ENCODE assay signal across 2 cellular contexts in genomic region chr5:89253931-89254330, GRCh38.
TF ChIP-seq lines count a peak whose summit lies in the region.

No MANE protein-coding gene starts in this region.

TF ChIP-seq in SK-N-SH, 30 proteins besides CTCF, POLR2A, EP300 and RAD21 (continued from another document):
- TF ChIP-seq ELF1 (IDR thresholded peaks at IDR 0.05) (no peak), TEAD4 (IDR thresholded peaks at IDR 0.05; ENCODE audit: borderline replicate concordance, insufficient read depth) (no peak), JUND (IDR thresholded peaks at IDR 0.05) (no peak)

TF ChIP-seq in SK-N-SH treated with all-trans-retinoic acid at 6 μM for 48 hours, 23 proteins besides CTCF, POLR2A, EP300 and RAD21 (continued from another document):
- no peak for TF ChIP-seq TSHZ2 (CRISPR knock-in tag; IDR thresholded peaks at IDR 0.05)
- no peak for TF ChIP-seq ZNF70 (CRISPR knock-in tag; IDR thresholded peaks at IDR 0.05)
- TF ChIP-seq ZNF565 (CRISPR knock-in tag; conservative IDR thresholded peaks at IDR 0.05; ENCODE audit: low read depth): no peak
- no peak for TF ChIP-seq GLIS3 (CRISPR knock-in tag; IDR thresholded peaks at IDR 0.05)
- no peak for TF ChIP-seq PATZ1 (CRISPR knock-in tag; IDR thresholded peaks at IDR 0.05; ENCODE audit: borderline replicate concordance)
- TF ChIP-seq POU6F1 (CRISPR knock-in tag; IDR thresholded peaks at IDR 0.05; ENCODE audit: borderline replicate concordance, low read depth): no peak
- TF ChIP-seq ARNTL (CRISPR knock-in tag; IDR thresholded peaks at IDR 0.05; ENCODE audit: borderline replicate concordance, low read depth): no peak
- no peak for TF ChIP-seq ZC3H10 (CRISPR knock-in tag; IDR thresholded peaks at IDR 0.05)
- TF ChIP-seq BACH2 (CRISPR knock-in tag; IDR thresholded peaks at IDR 0.05; ENCODE audit: borderline replicate concordance): no peak
- no peak for TF ChIP-seq PPARA (CRISPR knock-in tag; IDR thresholded peaks at IDR 0.05; ENCODE audit: borderline replicate concordance)
- no peak for TF ChIP-seq ESRRG (CRISPR knock-in tag; IDR thresholded peaks at IDR 0.05)
- TF ChIP-seq CSDC2 (CRISPR knock-in tag; IDR thresholded peaks at IDR 0.05): no peak
- TF ChIP-seq CREB5 (CRISPR knock-in tag; IDR thresholded peaks at IDR 0.05; ENCODE audit: low read depth): no peak
- no peak for TF ChIP-seq ISL1 (CRISPR knock-in tag; IDR thresholded peaks at IDR 0.05)
